Comparison of ENCODE assay signal across 17 cellular contexts in genomic region chr15:89841306-89841705, GRCh38. TPM values are rescaled to one million over a fixed set of nuclear protein-coding genes. Genes with fewer than 3 reads are reported as not detected.
A peak's percentile ranks its signal among the peaks of the same experiment; 100 is the strongest.
DNase-seq lines count a peak whose midpoint lies in the region; ATAC-seq and TF ChIP-seq lines count a peak whose summit lies in the region.
"Had no signal": no experiment of that assay in that cellular context is flagged by ENCODE, and none has a peak within 500 bp of the region (broad histone marks: within the 10 kb centered on the region; RNA-seq: fewer than 3 reads in every experiment).

No MANE protein-coding gene starts in this region.

- intact Hi-C loops in naive thymus-derived CD4-positive, alpha-beta T cell (cut with micrococcal nuclease), result no loop called here

- peaks cover 39% of the 10 kb centered on the region for H3K4me1 ChIP-seq in RWPE2 (ENCODE audit: insufficient read depth, poor library complexity, severe bottlenecking)
- H3K4me1 ChIP-seq in naive thymus-derived CD4-positive, alpha-beta T cell (ENCODE audit: control insufficient read depth in 2 of 2, insufficient read depth in 2 of 2, low read length in 2 of 2), result no peaks in the 10 kb centered on the region

- no peak for ATAC-seq in RWPE2 (ENCODE audit: low read depth)
- ATAC-seq in HG03354 (IDR thresholded peaks at IDR 0.05; ENCODE audit: poor library complexity, severe bottlenecking, unreplicated experiment), result no peak
- ATAC-seq in naive thymus-derived CD4-positive, alpha-beta T cell, result no peak
- ATAC-seq: GM23338 had no signal

- H3K27me3 Mint-ChIP-seq in naive thymus-derived CD4-positive, alpha-beta T cell, result no peaks in the 10 kb centered on the region
- H3K27me3 Mint-ChIP-seq: B cell, IgD-negative memory B cell had no signal

- DNase-seq in AG10803 (ENCODE audit: low read depth), result peak; percentile 66
- peak; percentile 10 for DNase-seq in EL
- DNase-seq in RWPE2 (ENCODE audit: low spot score), result no peak
- DNase-seq in epidermal melanocyte (ENCODE audit: insufficient read length, low spot score), result peak; percentile 2
- DNase-seq in naive thymus-derived CD4-positive, alpha-beta T cell, result no peak
- DNase-seq in UCSD-AML1 (lab: John Stamatoyannopoulos, UW; ENCODE audit: unreplicated experiment), result no peak
- DNase-seq in NCI-H1930 (lab: John Stamatoyannopoulos, UW), result no peak
- DNase-seq: 8988T, Caco-2, GF-D8, HCEC 1CT, KBM-7 had no signal

- H3K4me1 Mint-ChIP-seq in naive thymus-derived CD4-positive, alpha-beta T cell, result peaks cover 0 to 21% (median 4%) of the 10 kb centered on the region in 7 donors
- H3K4me1 Mint-ChIP-seq: GM23338 had no signal

- peaks cover 52% of the 10 kb centered on the region for H3K36me3 ChIP-seq in RWPE2 (ENCODE audit: low read depth)
- peaks cover 0 to 35% (median 0%) of the 10 kb centered on the region in 3 experiments for H3K36me3 ChIP-seq in naive thymus-derived CD4-positive, alpha-beta T cell (ENCODE audit: control insufficient read depth in 2 of 3, insufficient read depth in 3 of 3, low read length in 3 of 3)

- H3K9me3 ChIP-seq in RWPE2 (ENCODE audit: severe bottlenecking), result no peaks in the 10 kb centered on the region
- H3K9me3 ChIP-seq in naive thymus-derived CD4-positive, alpha-beta T cell (ENCODE audit: control insufficient read depth in 2 of 3, low read length in 3 of 3), result no peaks in the 10 kb centered on the region
- H3K9me3 ChIP-seq: BLaER1 treated with 17β-estradiol and CSF1 and Interleukin-3, amounts not matched to agents 10 nM and 100 nM; Caco-2 had no signal

- H3K36me3 Mint-ChIP-seq in naive thymus-derived CD4-positive, alpha-beta T cell, result peaks cover 5 to 39% (median 15%) of the 10 kb centered on the region in 5 donors

- no peak overlapping the region for H3K4me3 Mint-ChIP-seq in naive thymus-derived CD4-positive, alpha-beta T cell
- H3K4me3 Mint-ChIP-seq: B cell, GM23338 had no signal

- H3K27me3 ChIP-seq in RWPE2 (ENCODE audit: insufficient read depth, poor library complexity, severe bottlenecking), result no peaks in the 10 kb centered on the region
- no peaks in the 10 kb centered on the region for H3K27me3 ChIP-seq in naive thymus-derived CD4-positive, alpha-beta T cell (ENCODE audit: control insufficient read depth in 2 of 2, insufficient read depth in 2 of 2, low read length in 2 of 2)

- H3K27ac Mint-ChIP-seq in naive thymus-derived CD4-positive, alpha-beta T cell, result peak overlapping the region in 1 of 9 donors; percentile 20
- H3K27ac Mint-ChIP-seq: B cell, GM23338, IgD-negative memory B cell had no signal

- peak overlapping the region; percentile 5 for H3K27ac ChIP-seq in RWPE2 (ENCODE audit: poor library complexity, severe bottlenecking)
- no peak overlapping the region for H3K27ac ChIP-seq in naive thymus-derived CD4-positive, alpha-beta T cell (ENCODE audit: low read depth, low read length)
- H3K27ac ChIP-seq: BLaER1 treated with 17β-estradiol and CSF1 and Interleukin-3, amounts not matched to agents 10 nM and 100 nM had no signal

- POLR2A ChIA-PET in naive thymus-derived CD4-positive, alpha-beta T cell (lab: Charles Lee), result no interaction called here

- no peaks in the 10 kb centered on the region for H3K9me3 Mint-ChIP-seq in naive thymus-derived CD4-positive, alpha-beta T cell
- H3K9me3 Mint-ChIP-seq: GM23338, IgD-negative memory B cell had no signal

- CTCF ChIA-PET in naive thymus-derived CD4-positive, alpha-beta T cell (lab: Charles Lee), result interaction anchor here (1.6 kb wide), 1 partner anchor 34 kb away, joined by 3 read pairs; no protein-coding TSS in a partner anchor

- TF ChIP-seq CTCF in AG10803 (conservative IDR thresholded peaks at IDR 0.05; ENCODE audit: low read length) (no peak), RWPE2 (IDR thresholded peaks at IDR 0.05; ENCODE audit: poor library complexity, severe bottlenecking) (no peak)

- H3K4me3 ChIP-seq in AG10803 (ENCODE audit: low read length) (no peak overlapping the region), RWPE2 (ENCODE audit: severe bottlenecking) (no peak overlapping the region)
- no peak overlapping the region for H3K4me3 ChIP-seq in naive thymus-derived CD4-positive, alpha-beta T cell (ENCODE audit: low read length)
- H3K4me3 ChIP-seq: BLaER1 treated with 17β-estradiol and CSF1 and Interleukin-3, amounts not matched to agents 10 nM and 100 nM; GM23338 had no signal

RNA-seq across cellular contexts. Expression of gene ANPEP, which starts 26.7 kb away (rescaled TPM):
- 100 to 1,000 TPM in 1 of 5 experiments, 10 to 100 TPM in 1, 1 to 10 TPM in 3; 1.9 to 123 (median 2.7) TPM for total RNA-seq in naive thymus-derived CD4-positive, alpha-beta T cell
- under 1 TPM in 1 of 2 donors, not detected in 1; 0.12 TPM for polyA plus RNA-seq in naive thymus-derived CD4-positive, alpha-beta T cell

RNA-seq across cellular contexts. Expression of gene AP3S2, which starts 52.5 kb away (rescaled TPM):
- 10 to 100 TPM; 24.3 to 31.7 (median 28.4) TPM for total RNA-seq in naive thymus-derived CD4-positive, alpha-beta T cell
- polyA plus RNA-seq in naive thymus-derived CD4-positive, alpha-beta T cell, result 10 to 100 TPM; 29.8 to 32.8 TPM

Comparison
In these comparisons a context has a peak if more than half of its experiments do, and no peak if none do; other contexts are left out.
1. DNase-seq: peak in AG10803 (single experiment), EL (single experiment) and epidermal melanocyte (single experiment); none in RWPE2 (single experiment), naive thymus-derived CD4-positive, alpha-beta T cell (0 of 9), UCSD-AML1 (single experiment) and NCI-H1930 (0 of 2).